ENCODE assay signal across 1 cellular context in genomic region chr10:132774905-132775863, GRCh38.
TF ChIP-seq lines count a peak whose summit lies in the region.

No MANE protein-coding gene starts in this region.

TF ChIP-seq in HEK293, 187 proteins besides CTCF, POLR2A, EP300 and RAD21 (continued from another document):
- TF ChIP-seq EGR2 (tag by site-specific recombination; IDR thresholded peaks at IDR 0.05; ENCODE audit: low read depth) = 0 out of 2 replicates have a peak, but pooled peaks have one; percentile 13
- TF ChIP-seq KLF17 (tag by site-specific recombination; IDR thresholded peaks at IDR 0.05) = 0 out of 2 replicates have a peak, but pooled peaks have one; percentile 32
- TF ChIP-seq ZNF626 (tag by site-specific recombination; IDR thresholded peaks at IDR 0.05) = no peak
